Comparison of ENCODE assay signal across 21 cellular contexts in the genomic region with DNA sequence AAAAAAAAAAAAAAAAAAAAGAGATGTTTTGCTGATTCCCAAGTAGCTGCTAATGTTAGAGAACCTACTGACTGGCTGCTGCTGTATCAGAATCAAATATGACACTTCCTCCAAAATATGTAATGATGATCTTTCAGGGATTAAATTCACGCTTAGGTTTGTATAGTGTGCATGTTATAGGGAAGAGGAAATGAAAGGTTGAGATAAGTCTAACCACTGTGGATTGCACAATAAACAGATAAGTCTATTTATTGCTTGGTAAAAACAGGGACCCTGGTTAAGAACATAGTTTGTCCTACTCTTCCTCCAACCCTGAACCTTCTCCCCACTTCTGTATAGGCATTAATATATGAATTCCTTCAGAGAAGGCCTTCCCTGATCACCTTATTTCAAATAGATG. TPM values are rescaled to one million over a fixed set of nuclear protein-coding genes. Genes with fewer than 3 reads are reported as not detected.
DNase-seq lines count a peak whose midpoint lies in the region; ATAC-seq lines count a peak whose summit lies in the region.
"Had no signal": no experiment of that assay in that cellular context is flagged by ENCODE, and none has a peak within 500 bp of the region (broad histone marks: within the 10 kb centered on the region; RNA-seq: fewer than 3 reads in every experiment).

No MANE protein-coding gene starts in this region.

- peaks cover 14% of the 10 kb centered on the region for H3K4me1 Mint-ChIP-seq in activated naive CD8-positive, alpha-beta T cell treated with anti-CD3 and anti-CD28 coated beads, Interleukin-2, amount 10 ng/mL, durations not matched to agents 7 days and 5 days
- H3K4me1 Mint-ChIP-seq in activated naive CD8-positive, alpha-beta T cell treated with anti-CD3 and anti-CD28 coated beads for 36 hours, result peaks cover 25% of the 10 kb centered on the region
- peaks cover 70 to 94% of the 10 kb centered on the region in 2 donors for H3K4me1 Mint-ChIP-seq in immature natural killer cell
- peaks cover 79% of the 10 kb centered on the region for H3K4me1 Mint-ChIP-seq in stimulated activated memory B cell treated with anti-CD40 and anti-IgM and Interleukin-4, amounts not matched to agents 10 μg/mL and 1 μg/mL and 100 μg/mL, for 72 hours

- H3K4me3 Mint-ChIP-seq in activated naive CD8-positive, alpha-beta T cell treated with anti-CD3 and anti-CD28 coated beads, Interleukin-2, amount 10 ng/mL, durations not matched to agents 7 days and 5 days, result no peak overlapping the region
- H3K4me3 Mint-ChIP-seq in activated naive CD8-positive, alpha-beta T cell treated with anti-CD3 and anti-CD28 coated beads for 36 hours, result no peak overlapping the region
- peak overlapping the region; percentile 3 to 46 (median 8) for H3K4me3 Mint-ChIP-seq in immature natural killer cell
- no peak overlapping the region for H3K4me3 Mint-ChIP-seq in stimulated activated memory B cell treated with anti-CD40 and anti-IgM and Interleukin-4, amounts not matched to agents 10 μg/mL and 1 μg/mL and 100 μg/mL, for 72 hours

- no peaks in the 10 kb centered on the region for H3K27me3 Mint-ChIP-seq in activated naive CD8-positive, alpha-beta T cell treated with anti-CD3 and anti-CD28 coated beads, Interleukin-2, amount 10 ng/mL, durations not matched to agents 7 days and 5 days
- H3K27me3 Mint-ChIP-seq in activated naive CD8-positive, alpha-beta T cell treated with anti-CD3 and anti-CD28 coated beads for 36 hours, result no peaks in the 10 kb centered on the region
- H3K27me3 Mint-ChIP-seq in immature natural killer cell (ENCODE audit: low read depth in 3 of 3), result peaks cover 0 to 2% (median 0%) of the 10 kb centered on the region in 3 donors
- no peaks in the 10 kb centered on the region for H3K27me3 Mint-ChIP-seq in stimulated activated memory B cell treated with anti-CD40 and anti-IgM and Interleukin-4, amounts not matched to agents 10 μg/mL and 1 μg/mL and 100 μg/mL, for 72 hours

- DNase-seq in activated naive CD8-positive, alpha-beta T cell treated with anti-CD3 and anti-CD28 coated beads, Interleukin-2, amount 10 ng/mL, durations not matched to agents 7 days and 5 days, result no peak
- DNase-seq in activated naive CD8-positive, alpha-beta T cell treated with anti-CD3 and anti-CD28 coated beads for 36 hours, result no peak
- peak; percentile 99 for DNase-seq in SIG-M5 treated with dmso at 0.1 percent for 504 hours (lab: John Stamatoyannopoulos, UW; ENCODE audit: unreplicated experiment)
- no peak for DNase-seq in immature natural killer cell
- no peak for DNase-seq in middle frontal gyrus (ENCODE audit: extremely low spot score, low spot score)
- no peak for DNase-seq in ureter (ENCODE audit: low spot score)
- DNase-seq: activated CD4-positive, alpha-beta T cell treated with anti-CD3 and anti-CD28 coated beads for 48 hours; amygdala; Caco-2; cerebellar nuclear complex; heart left ventricle; KG1; NCI-H187; NCI-H524; retina; RPMI8226; stimulated activated CD4-positive, alpha-beta T cell treated with anti-CD3 and anti-CD28 coated beads, Interleukin-2, amount 100 ng/mL, for 24 hours; transverse colon had no signal

- no peak for ATAC-seq in activated naive CD8-positive, alpha-beta T cell treated with anti-CD3 and anti-CD28 coated beads, Interleukin-2, amount 10 ng/mL, durations not matched to agents 7 days and 5 days (ENCODE audit: low read depth)
- no peak for ATAC-seq in stimulated activated memory B cell treated with anti-CD40 and anti-IgM and Interleukin-4, amounts not matched to agents 10 μg/mL and 1 μg/mL and 100 μg/mL, for 72 hours
- ATAC-seq in GM21526 (IDR thresholded peaks at IDR 0.05; ENCODE audit: low FRiP score, unreplicated experiment), result no peak
- ATAC-seq: HCT116, heart left ventricle had no signal

- H3K36me3 Mint-ChIP-seq in activated naive CD8-positive, alpha-beta T cell treated with anti-CD3 and anti-CD28 coated beads, Interleukin-2, amount 10 ng/mL, durations not matched to agents 7 days and 5 days, result peaks cover 34% of the 10 kb centered on the region
- H3K36me3 Mint-ChIP-seq in activated naive CD8-positive, alpha-beta T cell treated with anti-CD3 and anti-CD28 coated beads for 36 hours, result peaks cover 28% of the 10 kb centered on the region
- H3K36me3 Mint-ChIP-seq in immature natural killer cell, result peaks cover 0 to 7% (median 0%) of the 10 kb centered on the region in 3 donors
- peaks cover 42% of the 10 kb centered on the region for H3K36me3 Mint-ChIP-seq in stimulated activated memory B cell treated with anti-CD40 and anti-IgM and Interleukin-4, amounts not matched to agents 10 μg/mL and 1 μg/mL and 100 μg/mL, for 72 hours

- peaks cover 4% of the 10 kb centered on the region for H3K9me3 Mint-ChIP-seq in activated naive CD8-positive, alpha-beta T cell treated with anti-CD3 and anti-CD28 coated beads, Interleukin-2, amount 10 ng/mL, durations not matched to agents 7 days and 5 days
- H3K9me3 Mint-ChIP-seq in activated naive CD8-positive, alpha-beta T cell treated with anti-CD3 and anti-CD28 coated beads for 36 hours, result peaks cover 3% of the 10 kb centered on the region
- no peaks in the 10 kb centered on the region for H3K9me3 Mint-ChIP-seq in immature natural killer cell
- peaks cover 3% of the 10 kb centered on the region for H3K9me3 Mint-ChIP-seq in stimulated activated memory B cell treated with anti-CD40 and anti-IgM and Interleukin-4, amounts not matched to agents 10 μg/mL and 1 μg/mL and 100 μg/mL, for 72 hours

- POLR2A ChIA-PET in activated naive CD8-positive, alpha-beta T cell treated with anti-CD3 and anti-CD28 coated beads, Interleukin-2, amount 10 ng/mL, durations not matched to agents 7 days and 5 days (lab: Charles Lee), result no interaction called here

- H3K27ac Mint-ChIP-seq in activated naive CD8-positive, alpha-beta T cell treated with anti-CD3 and anti-CD28 coated beads, Interleukin-2, amount 10 ng/mL, durations not matched to agents 7 days and 5 days, result peak overlapping the region; percentile 17
- no peak overlapping the region for H3K27ac Mint-ChIP-seq in activated naive CD8-positive, alpha-beta T cell treated with anti-CD3 and anti-CD28 coated beads for 36 hours
- H3K27ac Mint-ChIP-seq in immature natural killer cell, result peak overlapping the region in 4 of 6 donors; percentile 0 to 73 (median 11)
- H3K27ac Mint-ChIP-seq in stimulated activated memory B cell treated with anti-CD40 and anti-IgM and Interleukin-4, amounts not matched to agents 10 μg/mL and 1 μg/mL and 100 μg/mL, for 72 hours, result no peak overlapping the region

RNA-seq across cellular contexts. Expression of a gene that starts 13.2 kb away (rescaled TPM):
- 10 to 100 TPM; 37.2 to 41.7 TPM for total RNA-seq in activated naive CD8-positive, alpha-beta T cell treated with anti-CD3 and anti-CD28 coated beads, Interleukin-2, amount 10 ng/mL, durations not matched to agents 7 days and 5 days
- total RNA-seq in activated naive CD8-positive, alpha-beta T cell treated with anti-CD3 and anti-CD28 coated beads for 36 hours, result 10 to 100 TPM; 30.4 to 34.3 TPM
- polyA plus RNA-seq in immature natural killer cell, result 10 to 100 TPM in 1 of 3 donors, 1 to 10 TPM in 2; 3.9 to 10.4 (median 5.7) TPM
- 49.1 TPM for total RNA-seq in ureter

Comparison
In these comparisons a context has a peak if more than half of its experiments do, and no peak if none do; other contexts are left out.
1. H3K27ac Mint-ChIP-seq: peak in activated naive CD8-positive, alpha-beta T cell treated with anti-CD3 and anti-CD28 coated beads, Interleukin-2, amount 10 ng/mL, durations not matched to agents 7 days and 5 days (single experiment) and immature natural killer cell (4 of 6); none in activated naive CD8-positive, alpha-beta T cell treated with anti-CD3 and anti-CD28 coated beads for 36 hours (single experiment) and stimulated activated memory B cell treated with anti-CD40 and anti-IgM and Interleukin-4, amounts not matched to agents 10 μg/mL and 1 μg/mL and 100 μg/mL, for 72 hours (single experiment).
2. H3K4me3 Mint-ChIP-seq: peak in immature natural killer cell (5 of 5); none in activated naive CD8-positive, alpha-beta T cell treated with anti-CD3 and anti-CD28 coated beads, Interleukin-2, amount 10 ng/mL, durations not matched to agents 7 days and 5 days (single experiment), activated naive CD8-positive, alpha-beta T cell treated with anti-CD3 and anti-CD28 coated beads for 36 hours (single experiment) and stimulated activated memory B cell treated with anti-CD40 and anti-IgM and Interleukin-4, amounts not matched to agents 10 μg/mL and 1 μg/mL and 100 μg/mL, for 72 hours (single experiment).